In genomic region chr18:58105206-58105907, GRCh38 we compare ENCODE assay signal across 27 cellular contexts.
DNase-seq lines count a peak whose midpoint lies in the region; ATAC-seq and TF ChIP-seq lines count a peak whose summit lies in the region.
"Had no signal": no experiment of that assay in that cellular context is flagged by ENCODE, and none has a peak within 500 bp of the region (broad histone marks: within the 10 kb centered on the region; RNA-seq: fewer than 3 reads in every experiment).

No MANE protein-coding gene starts in this region.

- no peak for TF ChIP-seq CTCF in gastroesophageal sphincter (IDR thresholded peaks at IDR 0.05)

- WGBS in gastroesophageal sphincter (ENCODE audit: low coverage in 1 of 2), 2 donors = 49 to 64% methylated on average over 5 to 10 of the region's 10 CpGs
- WGBS in right cardiac atrium = 83% methylated on average over 10 of the region's 10 CpGs

- TF ChIP-seq POLR2A in gastroesophageal sphincter (IDR thresholded peaks at IDR 0.05) = no peak

- H3K4me1 ChIP-seq in SJSA1 (replicated peaks) (peaks cover 37% of the 10 kb centered on the region), gastroesophageal sphincter (peaks cover 0 to 22% (median 0%) of the 10 kb centered on the region in 3 donors), right cardiac atrium (ENCODE audit: control insufficient read depth, insufficient read depth, low read length) (peaks cover 3% of the 10 kb centered on the region)
- H3K4me1 ChIP-seq: uterus had no signal

- H3K4me3 ChIP-seq in SJSA1 = no peak overlapping the region
- no peak overlapping the region for H3K4me3 ChIP-seq in gastroesophageal sphincter
- H3K4me3 ChIP-seq in right cardiac atrium (ENCODE audit: low read length) = no peak overlapping the region
- H3K4me3 ChIP-seq: adrenal gland; BLaER1 treated with 17β-estradiol and CSF1 and Interleukin-3, amounts not matched to agents 10 nM and 100 nM; colonic mucosa; left ventricle myocardium inferior; SK-N-MC; uterus had no signal

- DNase-seq in EH (ENCODE audit: low read depth) (peak; percentile 25), SJSA1 (ENCODE audit: low read depth in 1 of 2, low spot score in 2 of 2) (peak in 1 of 2 experiments; percentile 40), renal cortical epithelial cell (ENCODE audit: low read depth) (peak; percentile 18), cerebellum (ENCODE audit: low spot score) (no peak), NCI-H1048 (lab: John Stamatoyannopoulos, UW) (no peak), right cardiac atrium (no peak)
- DNase-seq: ACHN; activated CD4-positive, alpha-beta T cell treated with anti-CD3 and anti-CD28 coated beads, Interleukin-2, amount 10 ng/mL, durations not matched to agents 24 days and 14 days; activated naive CD4-positive, alpha-beta T cell; activated T-cell treated with anti-CD3 and anti-CD28 coated beads, Interleukin-2, amount 50 U/mL, for 4 hours; adrenal gland; colonic mucosa; COR-L47; EL; left ventricle myocardium inferior; naive thymus-derived CD4-positive, alpha-beta T cell; NCI-H146; NCI-H526 treated with DMSO at 0.1 percent for 48 hours; stimulated activated CD4-positive, alpha-beta T cell treated with anti-CD3 and anti-CD28 coated beads, Interleukin-2, amount 100 ng/mL, for 48 hours; uterus had no signal

- ATAC-seq in gastroesophageal sphincter = no peak
- no peak for ATAC-seq in HG03095 (IDR thresholded peaks at IDR 0.05; ENCODE audit: unreplicated experiment)
- no peak for ATAC-seq in right cardiac atrium
- ATAC-seq: activated T-cell treated with anti-CD3 and anti-CD28 coated beads, Interleukin-2, amount 50 U/mL, for 4 hours; naive thymus-derived CD4-positive, alpha-beta T cell; stimulated activated effector memory CD8-positive, alpha-beta T cell treated with anti-CD3 and anti-CD28 coated beads, Interleukin-12 subunit alpha, Interleukin-12 subunit beta, amount 100 ng/mL, for 72 hours had no signal

- H3K9me3 ChIP-seq in SJSA1 (replicated peaks) (no peaks in the 10 kb centered on the region), gastroesophageal sphincter (no peaks in the 10 kb centered on the region), right cardiac atrium (ENCODE audit: control insufficient read depth, low read length) (no peaks in the 10 kb centered on the region)
- H3K9me3 ChIP-seq: adrenal gland; BLaER1 treated with 17β-estradiol and CSF1 and Interleukin-3, amounts not matched to agents 10 nM and 100 nM; colonic mucosa; left ventricle myocardium inferior; uterus had no signal

- H3K27ac ChIP-seq in SJSA1 (peak overlapping the region; percentile 3; the same call in 1 of the 2 replicates), gastroesophageal sphincter (peak overlapping the region in 3 of 4 donors; percentile 8 to 52 (median 20)), right cardiac atrium (ENCODE audit: low read length) (no peak overlapping the region)
- H3K27ac ChIP-seq: BLaER1 treated with 17β-estradiol and CSF1 and Interleukin-3, amounts not matched to agents 10 nM and 100 nM; colonic mucosa; left ventricle myocardium inferior; RWPE1; SK-N-MC; uterus; VCaP had no signal

- no peaks in the 10 kb centered on the region for H3K27me3 ChIP-seq in SJSA1 (replicated peaks)
- H3K27me3 ChIP-seq in gastroesophageal sphincter = no peaks in the 10 kb centered on the region
- no peaks in the 10 kb centered on the region for H3K27me3 ChIP-seq in right cardiac atrium (ENCODE audit: control insufficient read depth, insufficient read depth)
- H3K27me3 ChIP-seq: adrenal gland; BLaER1 treated with 17β-estradiol and CSF1 and Interleukin-3, amounts not matched to agents 10 nM and 100 nM; colonic mucosa; uterus had no signal

- H3K36me3 ChIP-seq in SJSA1 = no peaks in the 10 kb centered on the region
- H3K36me3 ChIP-seq in gastroesophageal sphincter = no peaks in the 10 kb centered on the region
- H3K36me3 ChIP-seq: adrenal gland; BLaER1 treated with 17β-estradiol and CSF1 and Interleukin-3, amounts not matched to agents 10 nM and 100 nM; colonic mucosa; left ventricle myocardium inferior; uterus had no signal

- intact Hi-C loops in right cardiac atrium (cut with DNase I) = no loop called here

- no peak for TF ChIP-seq EP300 in gastroesophageal sphincter (IDR thresholded peaks at IDR 0.05)

Comparison
In these comparisons a context has a peak if more than half of its experiments do, and no peak if none do; other contexts are left out.
1. DNase-seq: peak in EH (single experiment) and renal cortical epithelial cell (single experiment); none in cerebellum (single experiment), NCI-H1048 (single experiment) and right cardiac atrium (0 of 3).